Comparison of ENCODE assay signal across 24 cellular contexts in genomic region chr10:60427148-60427547, GRCh38. TPM values are rescaled to one million over a fixed set of nuclear protein-coding genes. Genes with fewer than 3 reads are reported as not detected.
A peak's percentile ranks its signal among the peaks of the same experiment; 100 is the strongest.
DNase-seq lines count a peak whose midpoint lies in the region; ATAC-seq and TF ChIP-seq lines count a peak whose summit lies in the region.
"Had no signal": no experiment of that assay in that cellular context is flagged by ENCODE, and none has a peak within 500 bp of the region (broad histone marks: within the 10 kb centered on the region; RNA-seq: fewer than 3 reads in every experiment).

No MANE protein-coding gene starts in this region.

- H3K9me3 ChIP-seq in osteoblast (ENCODE audit: low read depth, low read length) (no peaks in the 10 kb centered on the region), neural progenitor cell (ENCODE audit: low read depth) (no peaks in the 10 kb centered on the region)
- H3K9me3 ChIP-seq: BLaER1, thoracic aorta had no signal

- H2AFZ ChIP-seq in osteoblast (ENCODE audit: low read length) (no peak overlapping the region), neural progenitor cell (replicated peaks) (no peak overlapping the region)

- H3K79me2 ChIP-seq in osteoblast (ENCODE audit: insufficient read depth, low read length) (no peaks in the 10 kb centered on the region), neural progenitor cell (ENCODE audit: low read depth) (no peaks in the 10 kb centered on the region)

- ATAC-seq in SK-N-SH treated with all-trans-retinoic acid at 6 μM for 48 hours: no peak
- ATAC-seq: activated CD8-positive, alpha-beta memory T cell treated with anti-CD3 and anti-CD28 coated beads, Interleukin-2, amount 10 ng/mL, durations not matched to agents 7 days and 5 days; activated naive CD8-positive, alpha-beta T cell treated with anti-CD3 and anti-CD28 coated beads, Interleukin-2, amount 50 U/mL, for 24 hours; activated T-cell treated with anti-CD3 and anti-CD28 coated beads, Interleukin-2, amount 50 U/mL, for 4 hours; left lobe of liver had no signal

- peaks cover 79% of the 10 kb centered on the region for H3K4me1 ChIP-seq in osteoblast (ENCODE audit: insufficient read depth, low read length)
- H3K4me1 ChIP-seq in neural progenitor cell: peaks cover 3% of the 10 kb centered on the region
- H3K4me1 ChIP-seq: BLaER1 had no signal

- no peaks in the 10 kb centered on the region for H3K36me3 ChIP-seq in osteoblast (ENCODE audit: insufficient read depth, low read length)
- H3K36me3 ChIP-seq in neural progenitor cell: no peaks in the 10 kb centered on the region
- H3K36me3 ChIP-seq: BLaER1, thoracic aorta had no signal

- H3K27ac Mint-ChIP-seq in HFFc6 (peak overlapping the region; percentile 77; the same call in 1 of the 2 replicates), neural progenitor cell (no peak overlapping the region)
- H3K27ac Mint-ChIP-seq: activated CD8-positive, alpha-beta memory T cell treated with anti-CD3 and anti-CD28 coated beads, Interleukin-2, amount 10 ng/mL, durations not matched to agents 7 days and 5 days; activated naive CD8-positive, alpha-beta T cell treated with anti-CD3 and anti-CD28 coated beads, Interleukin-2, amount 50 U/mL, for 24 hours; H9; immature natural killer cell; stimulated activated naive CD8-positive, alpha-beta T cell treated with anti-CD3 and anti-CD28 coated beads, Interleukin-15, amount 100 ng/mL, for 72 hours had no signal

- H3K4me3 Mint-ChIP-seq in HFFc6 (no peak overlapping the region), neural progenitor cell (no peak overlapping the region)
- H3K4me3 Mint-ChIP-seq: activated CD8-positive, alpha-beta memory T cell treated with anti-CD3 and anti-CD28 coated beads, Interleukin-2, amount 10 ng/mL, durations not matched to agents 7 days and 5 days; activated naive CD8-positive, alpha-beta T cell treated with anti-CD3 and anti-CD28 coated beads, Interleukin-2, amount 50 U/mL, for 24 hours; activated T-cell treated with anti-CD3 and anti-CD28 coated beads, Interleukin-2, amount 50 U/mL, for 4 hours; brain; H9; immature natural killer cell; neural crest cell; stimulated activated naive CD8-positive, alpha-beta T cell treated with anti-CD3 and anti-CD28 coated beads, Interleukin-15, amount 100 ng/mL, for 72 hours had no signal

- H4K20me1 ChIP-seq in osteoblast (ENCODE audit: insufficient read depth, low read length) (no peaks in the 10 kb centered on the region), neural progenitor cell (ENCODE audit: low read depth) (no peaks in the 10 kb centered on the region)
- H4K20me1 ChIP-seq: BLaER1 had no signal

- no peak overlapping the region for H3K9ac ChIP-seq in neural progenitor cell
- H3K9ac ChIP-seq: BLaER1 had no signal

- no peak overlapping the region for H3K4me3 ChIP-seq in choroid plexus epithelial cell (ENCODE audit: low read depth, low read length)
- no peak overlapping the region for H3K4me3 ChIP-seq in osteoblast (ENCODE audit: insufficient read depth, low read length)
- no peak overlapping the region for H3K4me3 ChIP-seq in neural progenitor cell
- H3K4me3 ChIP-seq: BLaER1, thoracic aorta had no signal

- H3K4me2 ChIP-seq in osteoblast (ENCODE audit: insufficient read depth, low read length): no peak overlapping the region
- no peak overlapping the region for H3K4me2 ChIP-seq in neural progenitor cell
- H3K4me2 ChIP-seq: BLaER1 had no signal

- H3K27ac ChIP-seq in osteoblast (ENCODE audit: low read depth, low read length) (peak overlapping the region; percentile 95), neural progenitor cell (no peak overlapping the region)
- H3K27ac ChIP-seq: BLaER1 had no signal

- H3K9me3 Mint-ChIP-seq in HFFc6: no peaks in the 10 kb centered on the region
- no peaks in the 10 kb centered on the region for H3K9me3 Mint-ChIP-seq in neural progenitor cell
- H3K9me3 Mint-ChIP-seq: activated naive CD8-positive, alpha-beta T cell treated with anti-CD3 and anti-CD28 coated beads, Interleukin-2, amount 50 U/mL, for 24 hours; activated T-cell treated with anti-CD3 and anti-CD28 coated beads, Interleukin-2, amount 50 U/mL, for 4 hours; brain; H9; neural crest cell; stimulated activated naive CD8-positive, alpha-beta T cell treated with anti-CD3 and anti-CD28 coated beads, Interleukin-15, amount 100 ng/mL, for 72 hours had no signal

- H3K36me3 Mint-ChIP-seq in HFFc6 (ENCODE audit: low read depth): no peaks in the 10 kb centered on the region; the same call in 1 of the 2 replicates
- H3K36me3 Mint-ChIP-seq in neural progenitor cell: no peaks in the 10 kb centered on the region
- H3K36me3 Mint-ChIP-seq: activated CD8-positive, alpha-beta memory T cell treated with anti-CD3 and anti-CD28 coated beads, Interleukin-2, amount 10 ng/mL, durations not matched to agents 7 days and 5 days; immature natural killer cell had no signal

- H3K4me1 Mint-ChIP-seq in HFFc6 (ENCODE audit: low read depth) (peaks cover 86% of the 10 kb centered on the region), neural progenitor cell (peaks cover 5% of the 10 kb centered on the region)
- H3K4me1 Mint-ChIP-seq: activated CD8-positive, alpha-beta memory T cell treated with anti-CD3 and anti-CD28 coated beads, Interleukin-2, amount 10 ng/mL, durations not matched to agents 7 days and 5 days; activated naive CD8-positive, alpha-beta T cell treated with anti-CD3 and anti-CD28 coated beads, Interleukin-2, amount 50 U/mL, for 24 hours; immature natural killer cell; neural crest cell; stimulated activated naive CD8-positive, alpha-beta T cell treated with anti-CD3 and anti-CD28 coated beads, Interleukin-15, amount 100 ng/mL, for 72 hours had no signal

- H3K27me3 ChIP-seq in osteoblast (ENCODE audit: insufficient read depth, low read length) (no peaks in the 10 kb centered on the region), neural progenitor cell (no peaks in the 10 kb centered on the region)
- H3K27me3 ChIP-seq: BLaER1 had no signal

- no peaks in the 10 kb centered on the region for H3K27me3 Mint-ChIP-seq in HFFc6 (ENCODE audit: insufficient read depth)
- H3K27me3 Mint-ChIP-seq in neural progenitor cell (ENCODE audit: insufficient read depth, low read depth): no peaks in the 10 kb centered on the region
- H3K27me3 Mint-ChIP-seq: stimulated activated naive CD8-positive, alpha-beta T cell treated with anti-CD3 and anti-CD28 coated beads, Interleukin-15, amount 100 ng/mL, for 72 hours had no signal

- H3F3A ChIP-seq in neural progenitor cell (ENCODE audit: low read depth): no peaks in the 10 kb centered on the region

- TF ChIP-seq CTCF in HFFc6 (IDR thresholded peaks at IDR 0.05) (no peak), choroid plexus epithelial cell (conservative IDR thresholded peaks at IDR 0.05; ENCODE audit: low read depth, low read length) (no peak), osteoblast (IDR thresholded peaks at IDR 0.05; ENCODE audit: extremely low read depth, low read depth, low read length) (no peak), neural progenitor cell (IDR thresholded peaks at IDR 0.05) (no peak)

- DNase-seq in HFFc6 (no peak), choroid plexus epithelial cell (ENCODE audit: low read depth) (peak; percentile 51), osteoblast (ENCODE audit: insufficient read length, low spot score, missing footprints) (no peak), NCI-H2227 treated with DMSO at 0.1 percent for 48 hours (lab: John Stamatoyannopoulos, UW) (no peak), neural progenitor cell (ENCODE audit: low spot score) (no peak)
- DNase-seq in activated effector memory CD4-positive, alpha-beta T cell treated with anti-CD3 and anti-CD28 coated beads, Interleukin-2, amount 50 U/mL, for 16 hours: no peak
- DNase-seq: activated CD4-positive, CD25-positive, alpha-beta regulatory T cell; activated CD8-positive, alpha-beta memory T cell treated with anti-CD3 and anti-CD28 coated beads, Interleukin-2, amount 10 ng/mL, durations not matched to agents 7 days and 5 days; activated naive CD8-positive, alpha-beta T cell treated with anti-CD3 and anti-CD28 coated beads, Interleukin-2, amount 50 U/mL, for 24 hours; activated T-cell treated with anti-CD3 and anti-CD28 coated beads, Interleukin-2, amount 50 U/mL, for 4 hours; H9; immature natural killer cell; NCI-H1436 treated with DMSO at 0.1 percent for 48 hours; NCI-H2081 treated with DMSO at 0.1 percent for 48 hours; NCI-H446 treated with DMSO at 0.1 percent for 48 hours; NCI-H774; right cardiac atrium; stimulated activated naive CD8-positive, alpha-beta T cell treated with anti-CD3 and anti-CD28 coated beads, Interleukin-15, amount 100 ng/mL, for 72 hours had no signal

TF ChIP-seq in SK-N-SH treated with all-trans-retinoic acid at 6 μM for 48 hours, 23 proteins besides CTCF, POLR2A, EP300 and RAD21:
- TF ChIP-seq ESRRG (CRISPR knock-in tag; IDR thresholded peaks at IDR 0.05) (no peak), ZC3H10 (CRISPR knock-in tag; IDR thresholded peaks at IDR 0.05) (peak; percentile 65; the same call in 1 of the 2 replicates)

RNA-seq across cellular contexts. Expression of gene ANK3, which starts 37.5 kb away (rescaled TPM):
- not detected for total RNA-seq in HFFc6 (2021; fragmentation: NEBNext Ultra II Directional; extraction: Animal tissue kit (Norgen Biotek cat#: 25700))
- total RNA-seq in osteoblast (44.5 and 58.0 TPM in 2 replicates), neural progenitor cell (ENCODE audit: low replicate concordance) (42.6 and 54.1 TPM in 2 replicates)

Comparison
In these comparisons a context has a peak if more than half of its experiments do, and no peak if none do; other contexts are left out.
1. RNA of gene ANK3, which starts 37.5 kb away (total RNA-seq): 42.6 to 54.1 TPM in neural progenitor cell and 44.5 to 58.0 TPM in osteoblast; not detected in HFFc6; every median in the first group is over 10 times any median in the second.